In genomic region chr9:10272830-10273229, GRCh38 we compare ENCODE assay signal across 5 cellular contexts.
"Had no signal": no experiment of that assay in that cellular context is flagged by ENCODE, and none has a peak within 500 bp of the region (broad histone marks: within the 10 kb centered on the region; RNA-seq: fewer than 3 reads in every experiment).

No MANE protein-coding gene starts in this region.

- H3K36me3 Mint-ChIP-seq: IgD-negative memory B cell had no signal

- H3K4me3 ChIP-seq: K562 had no signal

- ATAC-seq: HepG2, K562 had no signal

- H3K27ac Mint-ChIP-seq: IgD-negative memory B cell had no signal

- DNase-seq: IMR-90 had no signal

- H3K27me3 Mint-ChIP-seq: IgD-negative memory B cell had no signal

- H3K9me3 Mint-ChIP-seq: IgD-negative memory B cell had no signal

- H3K4me3 Mint-ChIP-seq: IgD-negative memory B cell had no signal

- H3K27ac ChIP-seq: HL-60 had no signal
